Comparison of ENCODE assay signal across 34 cellular contexts in the genomic region with DNA sequence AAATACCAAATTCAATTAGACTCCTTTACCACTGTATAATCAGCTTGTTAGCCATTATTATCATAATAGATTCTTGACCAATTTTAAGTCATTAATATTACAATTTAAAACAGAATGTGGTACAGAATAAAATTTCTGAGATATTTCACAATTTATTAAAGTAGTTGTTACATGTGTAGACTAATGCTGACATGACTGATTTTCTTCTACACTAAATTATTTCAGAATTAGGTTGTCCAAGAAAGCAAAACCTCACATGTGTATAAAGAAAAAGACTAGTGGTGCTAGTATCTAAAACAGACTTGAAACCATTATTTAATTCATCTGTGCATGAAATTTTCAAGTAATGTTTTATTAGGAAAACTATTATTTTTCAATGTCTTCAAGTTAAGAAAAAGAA.
"Had no signal": no experiment of that assay in that cellular context is flagged by ENCODE, and none has a peak within 500 bp of the region (broad histone marks: within the 10 kb centered on the region; RNA-seq: fewer than 3 reads in every experiment).

No MANE protein-coding gene starts in this region.

- H3K27me3 ChIP-seq: ascending aorta, cardiac muscle cell had no signal

- H3K9me3 ChIP-seq: ascending aorta had no signal

- ATAC-seq: activated CD8-positive, alpha-beta memory T cell treated with anti-CD3 and anti-CD28 coated beads, Interleukin-2, amount 10 ng/mL, durations not matched to agents 7 days and 5 days; activated T-cell treated with anti-CD3 and anti-CD28 coated beads, Interleukin-2, amount 50 U/mL, for 72 hours; activated T-helper 17 cell treated with anti-CD3 and anti-CD28 coated beads, Interleukin-2, amount 50 U/mL, for 72 hours; PC-3 had no signal

- DNase-seq: activated CD4-positive, alpha-beta memory T cell treated with anti-CD3 and anti-CD28 coated beads, Interleukin-2, amount 10 ng/mL, durations not matched to agents 7 days and 5 days; activated CD4-positive, alpha-beta T cell treated with anti-CD3 and anti-CD28 coated beads for 1 hour; activated CD4-positive, alpha-beta T cell treated with anti-CD3 and anti-CD28 coated beads for 48 hours; activated CD4-positive, CD25-positive, alpha-beta regulatory T cell; activated CD8-positive, alpha-beta memory T cell treated with anti-CD3 and anti-CD28 coated beads for 24 hours; activated CD8-positive, alpha-beta memory T cell treated with anti-CD3 and anti-CD28 coated beads, Interleukin-2, amount 10 ng/mL, durations not matched to agents 7 days and 5 days; activated CD8-positive, alpha-beta memory T cell treated with anti-CD3 and anti-CD28 coated beads, Interleukin-2, amount 50 U/mL, for 48 hours; activated effector memory CD4-positive, alpha-beta T cell treated with anti-CD3 and anti-CD28 coated beads, Interleukin-2, amount 50 U/mL, for 16 hours; activated naive CD4-positive, alpha-beta T cell; activated naive CD4-positive, alpha-beta T cell treated with anti-CD3 and anti-CD28 coated beads, Interleukin-2, amount 50 U/mL, for 16 hours; activated naive CD8-positive, alpha-beta T cell treated with anti-CD3 and anti-CD28 coated beads for 36 hours; activated T-cell treated with anti-CD3 and anti-CD28 coated beads, Interleukin-2, amount 50 U/mL, for 72 hours; amygdala; NCI-H1048; NCI-H1105 treated with DMSO at 0.1 percent for 48 hours; NCI-H1436 treated with DMSO at 0.1 percent for 48 hours; NCI-H1694 treated with DMSO at 0.1 percent for 48 hours; NCI-H2029; NCI-H2107; NCI-H2171; NCI-H510A; NCI-H526; NCI-H748 treated with DMSO at 0.1 percent for 48 hours; NK-92 treated with Interleukin-12 subunit alpha and Interleukin-12 subunit beta, amount 100 ng/mL, for 24 hours; PC-3; Right ventricle myocardium superior; SW 1271; T-helper 1 cell; T-helper 2 cell; T-helper 9 cell had no signal

- H3K27ac ChIP-seq: ascending aorta, cardiac muscle cell, VCaP had no signal

- H3K4me3 ChIP-seq: ascending aorta, cardiac muscle cell had no signal

- H3K36me3 ChIP-seq: ascending aorta, cardiac muscle cell had no signal
